In genomic region chr17:17019891-17020456, GRCh38 we compare ENCODE assay signal across 16 cellular contexts. TPM values are rescaled to one million over a fixed set of nuclear protein-coding genes. Genes with fewer than 3 reads are reported as not detected.
DNase-seq lines count a peak whose midpoint lies in the region; ATAC-seq, FAIRE-seq and TF ChIP-seq lines count a peak whose summit lies in the region.
"Had no signal": no experiment of that assay in that cellular context is flagged by ENCODE, and none has a peak within 500 bp of the region (broad histone marks: within the 10 kb centered on the region; RNA-seq: fewer than 3 reads in every experiment).

No MANE protein-coding gene starts in this region.

- H3K27me3 ChIP-seq in smooth muscle cell (ENCODE audit: low read depth), result no peaks in the 10 kb centered on the region
- H3K27me3 ChIP-seq: foreskin keratinocyte had no signal

- H3K4me3 ChIP-seq in HEK293 (ENCODE audit: low read depth, low read length), result no peak overlapping the region
- H3K4me3 ChIP-seq in kidney (ENCODE audit: low read length in 2 of 2), result no peak overlapping the region
- no peak overlapping the region for H3K4me3 ChIP-seq in smooth muscle cell

- H3K4me1 ChIP-seq in HEK293 (ENCODE audit: control insufficient read depth, insufficient read depth, low read length), result no peaks in the 10 kb centered on the region
- H3K4me1 ChIP-seq in kidney (ENCODE audit: control insufficient read depth in 1 of 2, insufficient read depth in 1 of 2, low read depth in 1 of 2, low read length in 2 of 2), result peaks cover 0 to 14% of the 10 kb centered on the region in 2 donors
- H3K4me1 ChIP-seq in smooth muscle cell (ENCODE audit: low read depth), result peaks cover 14% of the 10 kb centered on the region

- peak; percentile 71 for DNase-seq in kidney
- DNase-seq in smooth muscle cell (lab: John Stamatoyannopoulos, UW; ENCODE audit: unreplicated experiment), result no peak
- no peak for DNase-seq in activated T-helper 2 cell treated with anti-CD3 and anti-CD28 coated beads, Interferon-gamma antibody, Interleukin-2, Interleukin-4, amounts not matched to agents 10 μg/mL and 5 μg/mL and 100 μg/mL, durations not matched to agents 14 hours and 24 hours and 36 hours (ENCODE audit: low spot score)
- no peak for DNase-seq in GM10266 (ENCODE audit: extremely low spot score)
- DNase-seq in activated T-cell treated with anti-CD3 and anti-CD28 coated beads, Interleukin-2, amount 50 U/mL, for 4 hours, result no peak
- DNase-seq: activated CD4-positive, CD25-positive, alpha-beta regulatory T cell treated with anti-CD3 and anti-CD28 coated beads, Interleukin-2, amount 50 U/mL, for 72 hours; anterior cingulate cortex; NCI-H1436 treated with DMSO at 0.1 percent for 48 hours; NCI-H345; nephron progenitor cell had no signal

- POLR2A ChIA-PET in HEK293 (lab: Yijun Ruan, JAX), result no interaction called here

- no peak overlapping the region for H3K4me3 Mint-ChIP-seq in activated T-helper 17 cell treated with anti-CD3 and anti-CD28 coated beads, Interleukin-2, amount 50 U/mL, for 72 hours
- H3K4me3 Mint-ChIP-seq in activated T-helper 2 cell treated with anti-CD3 and anti-CD28 coated beads, Interferon-gamma antibody, Interleukin-2, Interleukin-4, amounts not matched to agents 10 μg/mL and 5 μg/mL and 100 μg/mL, durations not matched to agents 14 hours and 24 hours and 36 hours (ENCODE audit: low read depth), result no peak overlapping the region
- H3K4me3 Mint-ChIP-seq in activated T-cell treated with anti-CD3 and anti-CD28 coated beads, Interleukin-2, amount 50 U/mL, for 4 hours, result no peak overlapping the region
- H3K4me3 Mint-ChIP-seq: nephron progenitor cell; stimulated activated naive CD8-positive, alpha-beta T cell treated with anti-CD3 and anti-CD28 coated beads, Interleukin-15, Interleukin-2, amounts not matched to agents 100 ng/mL and 50 ng/mL, for 24 hours; T-helper 2 cell treated with Interferon-gamma antibody and Interleukin-4, amounts not matched to agents 5 μg/mL and 100 μg/mL, for 36 hours had no signal

- H3K9me3 Mint-ChIP-seq in activated T-helper 17 cell treated with anti-CD3 and anti-CD28 coated beads, Interleukin-2, amount 50 U/mL, for 72 hours, result no peaks in the 10 kb centered on the region
- H3K9me3 Mint-ChIP-seq in activated T-helper 2 cell treated with anti-CD3 and anti-CD28 coated beads, Interferon-gamma antibody, Interleukin-2, Interleukin-4, amounts not matched to agents 10 μg/mL and 5 μg/mL and 100 μg/mL, durations not matched to agents 14 hours and 24 hours and 36 hours, result no peaks in the 10 kb centered on the region
- no peaks in the 10 kb centered on the region for H3K9me3 Mint-ChIP-seq in activated T-cell treated with anti-CD3 and anti-CD28 coated beads, Interleukin-2, amount 50 U/mL, for 4 hours
- H3K9me3 Mint-ChIP-seq: nephron progenitor cell; stimulated activated naive CD8-positive, alpha-beta T cell treated with anti-CD3 and anti-CD28 coated beads, Interleukin-15, Interleukin-2, amounts not matched to agents 100 ng/mL and 50 ng/mL, for 24 hours; T-helper 2 cell treated with Interferon-gamma antibody and Interleukin-4, amounts not matched to agents 5 μg/mL and 100 μg/mL, for 36 hours had no signal

- no peaks in the 10 kb centered on the region for H3K9me3 ChIP-seq in HEK293 (ENCODE audit: control insufficient read depth, insufficient read depth, low read depth, low read length)
- no peaks in the 10 kb centered on the region for H3K9me3 ChIP-seq in kidney (ENCODE audit: control insufficient read depth in 1 of 2, low read length in 2 of 2)
- H3K9me3 ChIP-seq in smooth muscle cell (replicated peaks; ENCODE audit: low read depth), result no peaks in the 10 kb centered on the region

- H3K36me3 Mint-ChIP-seq in activated T-helper 17 cell treated with anti-CD3 and anti-CD28 coated beads, Interleukin-2, amount 50 U/mL, for 72 hours (ENCODE audit: low read depth), result no peaks in the 10 kb centered on the region
- H3K36me3 Mint-ChIP-seq in activated T-helper 2 cell treated with anti-CD3 and anti-CD28 coated beads, Interferon-gamma antibody, Interleukin-2, Interleukin-4, amounts not matched to agents 10 μg/mL and 5 μg/mL and 100 μg/mL, durations not matched to agents 14 hours and 24 hours and 36 hours (ENCODE audit: low read depth), result no peaks in the 10 kb centered on the region
- no peaks in the 10 kb centered on the region for H3K36me3 Mint-ChIP-seq in activated T-cell treated with anti-CD3 and anti-CD28 coated beads, Interleukin-2, amount 50 U/mL, for 4 hours (ENCODE audit: insufficient read depth)

- no peak for TF ChIP-seq CTCF in HEK293 (tag by site-specific recombination; IDR thresholded peaks at IDR 0.05)
- TF ChIP-seq CTCF in kidney (IDR thresholded peaks at IDR 0.05; ENCODE audit: borderline replicate concordance, extremely low read depth, insufficient read depth), result no peak
- TF ChIP-seq CTCF in smooth muscle cell (IDR thresholded peaks at IDR 0.05; ENCODE audit: borderline replicate concordance, insufficient read depth, poor library complexity, severe bottlenecking), result no peak
- no peak for TF ChIP-seq CTCF in GM10266 (IDR thresholded peaks at IDR 0.05; ENCODE audit: control insufficient read depth, insufficient read depth, low read depth, missing control alignments)

- no peak for ATAC-seq in activated T-helper 17 cell treated with anti-CD3 and anti-CD28 coated beads, Interleukin-2, amount 50 U/mL, for 72 hours (replicated peaks)
- ATAC-seq in activated T-cell treated with anti-CD3 and anti-CD28 coated beads, Interleukin-2, amount 50 U/mL, for 4 hours, result no peak
- ATAC-seq: foreskin keratinocyte had no signal

- no peak overlapping the region for H3K27ac ChIP-seq in HEK293 (ENCODE audit: extremely low read depth, low read depth, low read length)
- no peak overlapping the region for H3K27ac ChIP-seq in kidney (ENCODE audit: low read depth in 2 of 2, low read length in 2 of 2)
- H3K27ac ChIP-seq in smooth muscle cell (ENCODE audit: low read depth), result peak overlapping the region; percentile 66
- H3K27ac ChIP-seq: foreskin keratinocyte had no signal

- H3K9ac ChIP-seq in kidney (ENCODE audit: low read length in 2 of 2), result no peak overlapping the region
- H3K9ac ChIP-seq in smooth muscle cell (ENCODE audit: low read depth), result no peak overlapping the region

- H3K36me3 ChIP-seq in HEK293 (ENCODE audit: control insufficient read depth in 2 of 2, insufficient read depth in 1 of 2, low read length in 2 of 2) (no peaks in the 10 kb centered on the region), kidney (ENCODE audit: control insufficient read depth in 1 of 2, insufficient read depth in 2 of 2, low read length in 2 of 2) (no peaks in the 10 kb centered on the region), smooth muscle cell (ENCODE audit: low read depth) (no peaks in the 10 kb centered on the region)

- H3K79me2 ChIP-seq in smooth muscle cell (ENCODE audit: low read depth), result no peaks in the 10 kb centered on the region

- intact Hi-C loops in kidney (cut with DNase I), result no loop called here
- intact Hi-C loops in activated T-helper 2 cell treated with anti-CD3 and anti-CD28 coated beads, Interferon-gamma antibody, Interleukin-2, Interleukin-4, amounts not matched to agents 10 μg/mL and 5 μg/mL and 100 μg/mL, durations not matched to agents 14 hours and 24 hours and 36 hours (cut with micrococcal nuclease), result no loop called here

- 77% methylated on average over 13 of the region's 13 CpGs for WGBS in smooth muscle cell (ENCODE audit: low lambda C conversion rate)

- no peak overlapping the region for H2AFZ ChIP-seq in smooth muscle cell (ENCODE audit: low read depth)

- no peaks in the 10 kb centered on the region for H4K20me1 ChIP-seq in smooth muscle cell (ENCODE audit: low read depth)

- H3K4me2 ChIP-seq in smooth muscle cell, result no peak overlapping the region

- H3K4me1 Mint-ChIP-seq in activated T-helper 17 cell treated with anti-CD3 and anti-CD28 coated beads, Interleukin-2, amount 50 U/mL, for 72 hours, result peaks cover 29% of the 10 kb centered on the region
- H3K4me1 Mint-ChIP-seq in activated T-helper 2 cell treated with anti-CD3 and anti-CD28 coated beads, Interferon-gamma antibody, Interleukin-2, Interleukin-4, amounts not matched to agents 10 μg/mL and 5 μg/mL and 100 μg/mL, durations not matched to agents 14 hours and 24 hours and 36 hours (ENCODE audit: low read depth), result peaks cover 20% of the 10 kb centered on the region
- peaks cover 35% of the 10 kb centered on the region for H3K4me1 Mint-ChIP-seq in activated T-cell treated with anti-CD3 and anti-CD28 coated beads, Interleukin-2, amount 50 U/mL, for 4 hours (ENCODE audit: low read depth)

- H3F3A ChIP-seq in smooth muscle cell (ENCODE audit: low read depth), result peaks cover 9% of the 10 kb centered on the region

- H3K27me3 Mint-ChIP-seq in activated T-helper 17 cell treated with anti-CD3 and anti-CD28 coated beads, Interleukin-2, amount 50 U/mL, for 72 hours, result no peaks in the 10 kb centered on the region
- H3K27me3 Mint-ChIP-seq in activated T-helper 2 cell treated with anti-CD3 and anti-CD28 coated beads, Interferon-gamma antibody, Interleukin-2, Interleukin-4, amounts not matched to agents 10 μg/mL and 5 μg/mL and 100 μg/mL, durations not matched to agents 14 hours and 24 hours and 36 hours (ENCODE audit: low read depth), result peaks cover 3% of the 10 kb centered on the region
- H3K27me3 Mint-ChIP-seq in activated T-cell treated with anti-CD3 and anti-CD28 coated beads, Interleukin-2, amount 50 U/mL, for 4 hours (ENCODE audit: low read depth), result no peaks in the 10 kb centered on the region
- H3K27me3 Mint-ChIP-seq: stimulated activated naive CD8-positive, alpha-beta T cell treated with anti-CD3 and anti-CD28 coated beads, Interleukin-15, Interleukin-2, amounts not matched to agents 100 ng/mL and 50 ng/mL, for 24 hours had no signal

- CTCF ChIA-PET in HEK293 (lab: Yijun Ruan, JAX), result no interaction called here

- peak overlapping the region; percentile 68 for H3K27ac Mint-ChIP-seq in activated T-helper 17 cell treated with anti-CD3 and anti-CD28 coated beads, Interleukin-2, amount 50 U/mL, for 72 hours
- no peak overlapping the region for H3K27ac Mint-ChIP-seq in activated T-helper 2 cell treated with anti-CD3 and anti-CD28 coated beads, Interferon-gamma antibody, Interleukin-2, Interleukin-4, amounts not matched to agents 10 μg/mL and 5 μg/mL and 100 μg/mL, durations not matched to agents 14 hours and 24 hours and 36 hours
- H3K27ac Mint-ChIP-seq: nephron progenitor cell; stimulated activated naive CD8-positive, alpha-beta T cell treated with anti-CD3 and anti-CD28 coated beads, Interleukin-15, Interleukin-2, amounts not matched to agents 100 ng/mL and 50 ng/mL, for 24 hours; T-helper 2 cell treated with Interferon-gamma antibody and Interleukin-4, amounts not matched to agents 5 μg/mL and 100 μg/mL, for 36 hours had no signal

- FAIRE-seq in kidney (lab: Jason Lieb, UNC), result no peak
- FAIRE-seq: GM19239 had no signal

RNA-seq across cellular contexts. Expression of gene MPRIP, which starts 22.3 kb away (rescaled TPM):
- total RNA-seq in activated T-helper 17 cell treated with anti-CD3 and anti-CD28 coated beads, Interleukin-2, amount 50 U/mL, for 72 hours, result 100 to 1,000 TPM; 204 to 207 TPM
- total RNA-seq in kidney, result 250 TPM
- polyA plus RNA-seq in kidney (ENCODE audit: insufficient read depth, low read depth, low replicate concordance), result 120 TPM
- 58.8 and 62.5 TPM in 2 replicates for total RNA-seq in smooth muscle cell
- 67.2 and 69.3 TPM in 2 replicates for polyA plus RNA-seq in smooth muscle cell
- 141 and 144 TPM in 2 replicates for total RNA-seq in activated T-helper 2 cell treated with anti-CD3 and anti-CD28 coated beads, Interferon-gamma antibody, Interleukin-2, Interleukin-4, amounts not matched to agents 10 μg/mL and 5 μg/mL and 100 μg/mL, durations not matched to agents 14 hours and 24 hours and 36 hours
- total RNA-seq in activated T-cell treated with anti-CD3 and anti-CD28 coated beads, Interleukin-2, amount 50 U/mL, for 4 hours, result 100 to 1,000 TPM; 121 to 132 (median 132) TPM

RNA-seq across cellular contexts. Expression of gene TNFRSF13B, which starts 48.1 kb away (rescaled TPM):
- total RNA-seq in activated T-helper 17 cell treated with anti-CD3 and anti-CD28 coated beads, Interleukin-2, amount 50 U/mL, for 72 hours, result not detected
- total RNA-seq in kidney (1.4 TPM), smooth muscle cell (not detected in 2 replicates)
- polyA plus RNA-seq in kidney (ENCODE audit: insufficient read depth, low read depth, low replicate concordance) (not detected), smooth muscle cell (not detected in 2 replicates)
- total RNA-seq in activated T-helper 2 cell treated with anti-CD3 and anti-CD28 coated beads, Interferon-gamma antibody, Interleukin-2, Interleukin-4, amounts not matched to agents 10 μg/mL and 5 μg/mL and 100 μg/mL, durations not matched to agents 14 hours and 24 hours and 36 hours, result 0.14 TPM in 1 of 2 replicates, not detected in the other
- total RNA-seq in activated T-cell treated with anti-CD3 and anti-CD28 coated beads, Interleukin-2, amount 50 U/mL, for 4 hours, result under 1 TPM in 1 of 3 donors, not detected in 2; 0.30 TPM
- total RNA-seq: foreskin keratinocyte had no signal
- polyA plus RNA-seq: foreskin keratinocyte had no signal
